ENCODE assay signal across 9 cellular contexts in genomic region chr3:42979044-42979962, GRCh38. TPM values are rescaled to one million over a fixed set of nuclear protein-coding genes. Genes with fewer than 3 reads are reported as not detected.
A peak's percentile ranks its signal among the peaks of the same experiment; 100 is the strongest.
DNase-seq lines count a peak whose midpoint lies in the region; ATAC-seq, FAIRE-seq and TF ChIP-seq lines count a peak whose summit lies in the region.
"Had no signal": no experiment of that assay in that cellular context is flagged by ENCODE, and none has a peak within 500 bp of the region (broad histone marks: within the 10 kb centered on the region; RNA-seq: fewer than 3 reads in every experiment).

Gene GASK1A, plus strand, starts transcription at chr3:42979311. Its CDS starts 332 bp downstream, at chr3:42979643.

- H3K9me3 Mint-ChIP-seq in activated CD4-positive, alpha-beta memory T cell treated with anti-CD3 and anti-CD28 coated beads, Interleukin-2, amount 10 ng/mL, durations not matched to agents 7 days and 5 days: peaks cover 12% of the 10 kb centered on the region

- POLR2A ChIA-PET in activated CD4-positive, alpha-beta memory T cell treated with anti-CD3 and anti-CD28 coated beads, Interleukin-2, amount 10 ng/mL, durations not matched to agents 7 days and 5 days (lab: Charles Lee): no interaction called here

- H3K9me2 ChIP-seq in neural cell (ENCODE audit: insufficient read depth, low read length): no peaks in the 10 kb centered on the region

- ATAC-seq in GM21723 (IDR thresholded peaks at IDR 0.05; ENCODE audit: unreplicated experiment): no peak

- intact Hi-C loops in vagina (cut with DNase I): no loop called here

- H3K27ac ChIP-seq in neural cell (ENCODE audit: low read length): no peak within 1 kb of the TSS
- H3K27ac ChIP-seq in vagina: peak within 1 kb of the TSS; percentile 61

- peaks cover 3% of the 10 kb centered on the region for H3K36me3 Mint-ChIP-seq in activated CD4-positive, alpha-beta memory T cell treated with anti-CD3 and anti-CD28 coated beads, Interleukin-2, amount 10 ng/mL, durations not matched to agents 7 days and 5 days (ENCODE audit: low read depth)

- no peak within 1 kb of the TSS for H3K4me2 ChIP-seq in neural cell (ENCODE audit: low read length)

- peaks cover 1% of the 10 kb centered on the region for H3K9me3 ChIP-seq in neural cell (ENCODE audit: low read length)
- no peaks in the 10 kb centered on the region for H3K9me3 ChIP-seq in vagina

- no peak for TF ChIP-seq RAD21 in neural cell (conservative IDR thresholded peaks at IDR 0.05)

- no peaks in the 10 kb centered on the region for H3K79me2 ChIP-seq in neural cell (replicated peaks; ENCODE audit: insufficient read depth, low read length)

- H3K27ac Mint-ChIP-seq in activated CD4-positive, alpha-beta memory T cell treated with anti-CD3 and anti-CD28 coated beads, Interleukin-2, amount 10 ng/mL, durations not matched to agents 7 days and 5 days: no peak within 1 kb of the TSS

- H3F3A ChIP-seq in neural cell (ENCODE audit: insufficient read depth, low read length, poor library complexity, severe bottlenecking): no peaks in the 10 kb centered on the region

- H3K4me3 ChIP-seq in fibroblast of the aortic adventitia (ENCODE audit: low read depth, low read length) (peak within 1 kb of the TSS; percentile 60), neural cell (ENCODE audit: low read length) (peak within 1 kb of the TSS; percentile 77), vagina (peak within 1 kb of the TSS; percentile 57 to 58)

- H3K36me3 ChIP-seq in neural cell (ENCODE audit: insufficient read depth, low read length): no peaks in the 10 kb centered on the region
- no peaks in the 10 kb centered on the region for H3K36me3 ChIP-seq in vagina

- no peak for TF ChIP-seq POLR2A in vagina (IDR thresholded peaks at IDR 0.05)

- CTCF ChIA-PET in activated CD4-positive, alpha-beta memory T cell treated with anti-CD3 and anti-CD28 coated beads, Interleukin-2, amount 10 ng/mL, durations not matched to agents 7 days and 5 days (lab: Charles Lee): no interaction called here

- no peak for TF ChIP-seq EP300 in neural cell (conservative IDR thresholded peaks at IDR 0.05; ENCODE audit: poor library complexity, severe bottlenecking)

- H3K4me1 Mint-ChIP-seq in activated CD4-positive, alpha-beta memory T cell treated with anti-CD3 and anti-CD28 coated beads, Interleukin-2, amount 10 ng/mL, durations not matched to agents 7 days and 5 days: peaks cover 5% of the 10 kb centered on the region

- peak within 1 kb of the TSS; percentile 38 for H3K4me3 Mint-ChIP-seq in activated CD4-positive, alpha-beta memory T cell treated with anti-CD3 and anti-CD28 coated beads, Interleukin-2, amount 10 ng/mL, durations not matched to agents 7 days and 5 days

- H4K20me1 ChIP-seq in neural cell (ENCODE audit: insufficient read depth): no peaks in the 10 kb centered on the region

- H3K27me3 ChIP-seq in neural cell (ENCODE audit: insufficient read depth, low read depth, low read length): peaks cover 37% of the 10 kb centered on the region
- no peaks in the 10 kb centered on the region for H3K27me3 ChIP-seq in vagina

- peak within 1 kb of the TSS; percentile 20 for H3K9ac ChIP-seq in neural cell (ENCODE audit: low read length)

- H3K4me1 ChIP-seq in vagina: peaks cover 13% of the 10 kb centered on the region

- TF ChIP-seq CTCF in fibroblast of the aortic adventitia (IDR thresholded peaks at IDR 0.05; ENCODE audit: insufficient read depth, low read length): no peak
- no peak for TF ChIP-seq CTCF in neural cell (IDR thresholded peaks at IDR 0.05; ENCODE audit: poor library complexity, severe bottlenecking)
- TF ChIP-seq CTCF in vagina (IDR thresholded peaks at IDR 0.05): no peak

- H3K27me3 Mint-ChIP-seq in activated CD4-positive, alpha-beta memory T cell treated with anti-CD3 and anti-CD28 coated beads, Interleukin-2, amount 10 ng/mL, durations not matched to agents 7 days and 5 days: peaks cover 46% of the 10 kb centered on the region

- peak; percentile 62 for DNase-seq in Ammon's horn (ENCODE audit: low spot score)
- DNase-seq in HTR-8/SVneo (ENCODE audit: insufficient read length, low spot score): peak; percentile 20
- no peak for DNase-seq in activated CD4-positive, alpha-beta memory T cell treated with anti-CD3 and anti-CD28 coated beads, Interleukin-2, amount 10 ng/mL, durations not matched to agents 7 days and 5 days
- peak; percentile 11 for DNase-seq in fibroblast of the aortic adventitia (ENCODE audit: low read depth)
- no peak for DNase-seq in vagina (ENCODE audit: extremely low spot score in 2 of 2)
- DNase-seq in middle frontal gyrus (ENCODE audit: extremely low spot score, low spot score): no peak

- no peak within 1 kb of the TSS for H2AFZ ChIP-seq in neural cell (ENCODE audit: low read depth, low read length)

- FAIRE-seq in HTR-8/SVneo (lab: Jason Lieb, UNC): peak; percentile 51

TF ChIP-seq in neural cell, 6 proteins besides CTCF, POLR2A, EP300 and RAD21:
- TF ChIP-seq EZH2 (IDR thresholded peaks at IDR 0.05; ENCODE audit: borderline replicate concordance, insufficient read depth, low read length, poor library complexity, severe bottlenecking) (peak; percentile 66), TAF1 (IDR thresholded peaks at IDR 0.05; ENCODE audit: low read depth) (no peak), MXI1 (conservative IDR thresholded peaks at IDR 0.05; ENCODE audit: poor library complexity, severe bottlenecking) (no peak)
- TF ChIP-seq, protein P1, sequence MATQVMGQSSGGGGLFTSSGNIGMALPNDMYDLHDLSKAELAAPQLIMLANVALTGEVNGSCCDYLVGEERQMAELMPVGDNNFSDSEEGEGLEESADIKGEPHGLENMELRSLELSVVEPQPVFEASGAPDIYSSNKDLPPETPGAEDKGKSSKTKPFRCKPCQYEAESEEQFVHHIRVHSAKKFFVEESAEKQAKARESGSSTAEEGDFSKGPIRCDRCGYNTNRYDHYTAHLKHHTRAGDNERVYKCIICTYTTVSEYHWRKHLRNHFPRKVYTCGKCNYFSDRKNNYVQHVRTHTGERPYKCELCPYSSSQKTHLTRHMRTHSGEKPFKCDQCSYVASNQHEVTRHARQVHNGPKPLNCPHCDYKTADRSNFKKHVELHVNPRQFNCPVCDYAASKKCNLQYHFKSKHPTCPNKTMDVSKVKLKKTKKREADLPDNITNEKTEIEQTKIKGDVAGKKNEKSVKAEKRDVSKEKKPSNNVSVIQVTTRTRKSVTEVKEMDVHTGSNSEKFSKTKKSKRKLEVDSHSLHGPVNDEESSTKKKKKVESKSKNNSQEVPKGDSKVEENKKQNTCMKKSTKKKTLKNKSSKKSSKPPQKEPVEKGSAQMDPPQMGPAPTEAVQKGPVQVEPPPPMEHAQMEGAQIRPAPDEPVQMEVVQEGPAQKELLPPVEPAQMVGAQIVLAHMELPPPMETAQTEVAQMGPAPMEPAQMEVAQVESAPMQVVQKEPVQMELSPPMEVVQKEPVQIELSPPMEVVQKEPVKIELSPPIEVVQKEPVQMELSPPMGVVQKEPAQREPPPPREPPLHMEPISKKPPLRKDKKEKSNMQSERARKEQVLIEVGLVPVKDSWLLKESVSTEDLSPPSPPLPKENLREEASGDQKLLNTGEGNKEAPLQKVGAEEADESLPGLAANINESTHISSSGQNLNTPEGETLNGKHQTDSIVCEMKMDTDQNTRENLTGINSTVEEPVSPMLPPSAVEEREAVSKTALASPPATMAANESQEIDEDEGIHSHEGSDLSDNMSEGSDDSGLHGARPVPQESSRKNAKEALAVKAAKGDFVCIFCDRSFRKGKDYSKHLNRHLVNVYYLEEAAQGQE (IDR thresholded peaks at IDR 0.05; ENCODE audit: borderline replicate concordance): no peak

RNA-seq across cellular contexts. Expression of gene GASK1A, which starts in this region (rescaled TPM):
- total RNA-seq in activated CD4-positive, alpha-beta memory T cell treated with anti-CD3 and anti-CD28 coated beads, Interleukin-2, amount 10 ng/mL, durations not matched to agents 7 days and 5 days: not detected
- 0.63 and 0.82 TPM in 2 replicates for total RNA-seq in fibroblast of the aortic adventitia (ENCODE audit: low replicate concordance)
- 1.6 TPM in 1 of 2 replicates, not detected in the other for polyA plus RNA-seq in neural cell
- polyA minus RNA-seq in neural cell: not detected in 2 replicates
- total RNA-seq in vagina: 10.6 TPM
- total RNA-seq: glomerular endothelial cell had no signal

Comparison
In these comparisons a context has a peak if more than half of its experiments do, and no peak if none do; other contexts are left out.
1. Peak in DNase-seq and H3K4me3 ChIP-seq in fibroblast of the aortic adventitia; RNA of the gene not detected or under 1 TPM.
2. DNase-seq: peak in Ammon's horn (single experiment) and HTR-8/SVneo (single experiment); none in activated CD4-positive, alpha-beta memory T cell treated with anti-CD3 and anti-CD28 coated beads, Interleukin-2, amount 10 ng/mL, durations not matched to agents 7 days and 5 days (single experiment), vagina (0 of 2) and middle frontal gyrus (single experiment).
3. Peak in every context shown above with its lines, with median percentiles within 50 percentile points of each other: H3K4me3 ChIP-seq.